11 cellular contexts compared by ENCODE assay signal in genomic region chr6:167683028-167683862, GRCh38.
A peak's percentile ranks its signal among the peaks of the same experiment; 100 is the strongest.
DNase-seq lines count a peak whose midpoint lies in the region; ATAC-seq and TF ChIP-seq lines count a peak whose summit lies in the region.
"Had no signal": no experiment of that assay in that cellular context is flagged by ENCODE, and none has a peak within 500 bp of the region (broad histone marks: within the 10 kb centered on the region; RNA-seq: fewer than 3 reads in every experiment).

No MANE protein-coding gene starts in this region.

- H3K27ac ChIP-seq in BLaER1 treated with 17β-estradiol and CSF1 and Interleukin-3, amounts not matched to agents 10 nM and 100 nM, result peak overlapping the region in 7 of 11 experiments; percentile 27 to 67 (median 46); a peak in 10 of 22 replicates
- H3K27ac ChIP-seq: tibial artery had no signal

- H3K4me1 ChIP-seq in BLaER1 treated with 17β-estradiol and CSF1 and Interleukin-3, amounts not matched to agents 10 nM and 100 nM, result peaks cover 71 to 100% (median 95%) of the 10 kb centered on the region in 10 experiments

- peaks cover 26 to 44% (median 30%) of the 10 kb centered on the region in 11 experiments for H3K27me3 ChIP-seq in BLaER1 treated with 17β-estradiol and CSF1 and Interleukin-3, amounts not matched to agents 10 nM and 100 nM

- no peaks in the 10 kb centered on the region for H3K36me3 ChIP-seq in BLaER1 treated with 17β-estradiol and CSF1 and Interleukin-3, amounts not matched to agents 10 nM and 100 nM
- H3K36me3 ChIP-seq: tibial artery had no signal

- H4K20me1 ChIP-seq in BLaER1 treated with 17β-estradiol and CSF1 and Interleukin-3, amounts not matched to agents 10 nM and 100 nM, result peaks cover 0 to 12% (median 0%) of the 10 kb centered on the region in 11 experiments; a peak in 4 of 22 replicates

- H3K4me3 Mint-ChIP-seq in HFFc6 (no peak overlapping the region), nephron progenitor cell (no peak overlapping the region)
- H3K4me3 Mint-ChIP-seq: activated naive CD8-positive, alpha-beta T cell treated with anti-CD3 and anti-CD28 coated beads for 36 hours had no signal

- H3K9me3 Mint-ChIP-seq in HFFc6, result peaks cover 81% of the 10 kb centered on the region
- peaks cover 4% of the 10 kb centered on the region for H3K9me3 Mint-ChIP-seq in nephron progenitor cell
- H3K9me3 Mint-ChIP-seq: activated naive CD8-positive, alpha-beta T cell treated with anti-CD3 and anti-CD28 coated beads for 36 hours had no signal

- H3K9ac ChIP-seq in BLaER1 treated with 17β-estradiol and CSF1 and Interleukin-3, amounts not matched to agents 10 nM and 100 nM, result peak overlapping the region in 5 of 11 experiments; percentile 0 to 17 (median 4); a peak in 7 of 22 replicates
- H3K9ac ChIP-seq: SK-N-SH had no signal

- ATAC-seq in Right ventricle myocardium superior (ENCODE audit: poor library complexity), result peak; percentile 87
- ATAC-seq in omental fat pad (ENCODE audit: low FRiP score), result peak; percentile 82
- ATAC-seq in GM18861 (IDR thresholded peaks at IDR 0.05; ENCODE audit: unreplicated experiment), result no peak
- ATAC-seq in HG03432 (IDR thresholded peaks at IDR 0.05; ENCODE audit: unreplicated experiment), result no peak

- no peak overlapping the region for H3K4me3 ChIP-seq in BLaER1 treated with 17β-estradiol and CSF1 and Interleukin-3, amounts not matched to agents 10 nM and 100 nM
- H3K4me3 ChIP-seq: tibial artery had no signal

- TF ChIP-seq CTCF in omental fat pad (IDR thresholded peaks at IDR 0.05) (no peak), HFFc6 (IDR thresholded peaks at IDR 0.05) (no peak), nephron progenitor cell (IDR thresholded peaks at IDR 0.05) (no peak)

- H3K9me3 ChIP-seq in BLaER1 treated with 17β-estradiol and CSF1 and Interleukin-3, amounts not matched to agents 10 nM and 100 nM (replicated peaks in 1 of 11), result no peaks in the 10 kb centered on the region
- H3K9me3 ChIP-seq: tibial artery had no signal

- H3K27ac Mint-ChIP-seq in HFFc6 (no peak overlapping the region), nephron progenitor cell (no peak overlapping the region)
- H3K27ac Mint-ChIP-seq: activated naive CD8-positive, alpha-beta T cell treated with anti-CD3 and anti-CD28 coated beads for 36 hours had no signal

- DNase-seq in amniotic epithelial cell (ENCODE audit: low read depth), result peak; percentile 1
- DNase-seq in Right ventricle myocardium superior, result peak; percentile 78
- DNase-seq in omental fat pad (ENCODE audit: low spot score), result no peak
- no peak for DNase-seq in HFFc6
- no peak for DNase-seq in nephron progenitor cell
- DNase-seq: activated naive CD8-positive, alpha-beta T cell treated with anti-CD3 and anti-CD28 coated beads for 36 hours; SK-N-SH; tibial artery had no signal

- H3K4me1 Mint-ChIP-seq in HFFc6 (ENCODE audit: low read depth) (no peaks in the 10 kb centered on the region), nephron progenitor cell (peaks cover 76% of the 10 kb centered on the region)
- H3K4me1 Mint-ChIP-seq: activated naive CD8-positive, alpha-beta T cell treated with anti-CD3 and anti-CD28 coated beads for 36 hours had no signal

- intact Hi-C loops in Right ventricle myocardium superior (cut with DNase I), result no loop called here

- H3K36me3 Mint-ChIP-seq in HFFc6 (ENCODE audit: low read depth) (peaks cover 10% of the 10 kb centered on the region), nephron progenitor cell (ENCODE audit: low read depth) (no peaks in the 10 kb centered on the region)
- H3K36me3 Mint-ChIP-seq: activated naive CD8-positive, alpha-beta T cell treated with anti-CD3 and anti-CD28 coated beads for 36 hours had no signal

- H3K4me2 ChIP-seq in BLaER1 treated with 17β-estradiol and CSF1 and Interleukin-3, amounts not matched to agents 10 nM and 100 nM, result peak overlapping the region; percentile 64 to 98 (median 94)
- H3K4me2 ChIP-seq: SK-N-SH had no signal

- H3K27me3 Mint-ChIP-seq in HFFc6 (ENCODE audit: insufficient read depth) (peaks cover 3% of the 10 kb centered on the region; the same call in 1 of the 2 replicates), nephron progenitor cell (ENCODE audit: low read depth, poor library complexity) (peaks cover 49% of the 10 kb centered on the region)

Comparison
In these comparisons a context has a peak if more than half of its experiments do, and no peak if none do; other contexts are left out.
1. DNase-seq: peak in amniotic epithelial cell (single experiment) and Right ventricle myocardium superior (single experiment); none in omental fat pad (single experiment), HFFc6 (single experiment) and nephron progenitor cell (single experiment).
2. ATAC-seq: peak in Right ventricle myocardium superior (single experiment) and omental fat pad (single experiment); none in GM18861 (single experiment) and HG03432 (single experiment).